Comparison of ENCODE assay signal across 25 cellular contexts in genomic region chr2:20660506-20660905, GRCh38. TPM values are rescaled to one million over a fixed set of nuclear protein-coding genes. Genes with fewer than 3 reads are reported as not detected.
"Had no signal": no experiment of that assay in that cellular context is flagged by ENCODE, and none has a peak within 500 bp of the region (broad histone marks: within the 10 kb centered on the region; RNA-seq: fewer than 3 reads in every experiment).

No MANE protein-coding gene starts in this region.

- H3K4me3 Mint-ChIP-seq: activated naive CD4-positive, alpha-beta T cell treated with anti-CD3 and anti-CD28 coated beads for 36 hours; activated naive CD8-positive, alpha-beta T cell treated with anti-CD3 and anti-CD28 coated beads, Interleukin-2, amount 10 ng/mL, durations not matched to agents 7 days and 5 days; activated T-cell treated with anti-CD3 and anti-CD28 coated beads, Interleukin-2, amount 50 U/mL, for 4 hours; nephron; stimulated activated effector memory CD8-positive, alpha-beta T cell treated with anti-CD3 and anti-CD28 coated beads, Interleukin-12 subunit alpha, Interleukin-12 subunit beta, amount 100 ng/mL, for 72 hours; stimulated activated naive CD8-positive, alpha-beta T cell treated with anti-CD3 and anti-CD28 coated beads, Interleukin-15, amount 100 ng/mL, for 72 hours; T-cell; T-helper 2 cell treated with Interferon-gamma antibody and Interleukin-4, amounts not matched to agents 5 μg/mL and 100 μg/mL, for 36 hours had no signal

- H3K4me1 ChIP-seq: breast epithelium, pancreas had no signal

- DNase-seq: activated CD4-positive, alpha-beta T cell treated with anti-CD3 and anti-CD28 coated beads for 1 hour; activated CD4-positive, alpha-beta T cell treated with anti-CD3 and anti-CD28 coated beads, Interleukin-2, amount 50 U/mL, for 1 hour; activated CD8-positive, alpha-beta memory T cell treated with anti-CD3 and anti-CD28 coated beads, Interleukin-2, amount 50 U/mL, for 4 hours; activated naive CD4-positive, alpha-beta T cell treated with anti-CD3 and anti-CD28 coated beads for 36 hours; activated naive CD8-positive, alpha-beta T cell treated with anti-CD3 and anti-CD28 coated beads, Interleukin-2, amount 10 ng/mL, durations not matched to agents 7 days and 5 days; activated T-cell treated with anti-CD3 and anti-CD28 coated beads, Interleukin-2, amount 50 U/mL, for 4 hours; amniotic stem cell; effector CD4-positive, alpha-beta T cell; erythroblast; foreskin melanocyte; kidney glomerular epithelial cell; left ventricle myocardium inferior; midbrain; pancreas; right cardiac atrium; stimulated activated CD4-positive, alpha-beta T cell treated with anti-CD3 and anti-CD28 coated beads, Interleukin-2, amount 100 ng/mL, for 24 hours; stimulated activated naive CD8-positive, alpha-beta T cell treated with anti-CD3 and anti-CD28 coated beads, Interleukin-15, amount 100 ng/mL, for 72 hours; T-cell had no signal

- H3K27ac Mint-ChIP-seq: activated naive CD4-positive, alpha-beta T cell treated with anti-CD3 and anti-CD28 coated beads for 36 hours; activated naive CD8-positive, alpha-beta T cell treated with anti-CD3 and anti-CD28 coated beads, Interleukin-2, amount 10 ng/mL, durations not matched to agents 7 days and 5 days; activated T-helper 2 cell treated with anti-CD3 and anti-CD28 coated beads, Interferon-gamma antibody, Interleukin-2, Interleukin-4, amounts not matched to agents 10 μg/mL and 5 μg/mL and 100 μg/mL, durations not matched to agents 14 hours and 24 hours and 36 hours; nephron; stimulated activated effector memory CD8-positive, alpha-beta T cell treated with anti-CD3 and anti-CD28 coated beads, Interleukin-12 subunit alpha, Interleukin-12 subunit beta, amount 100 ng/mL, for 72 hours; stimulated activated naive CD8-positive, alpha-beta T cell treated with anti-CD3 and anti-CD28 coated beads, Interleukin-15, amount 100 ng/mL, for 72 hours; T-cell; T-helper 2 cell treated with Interferon-gamma antibody and Interleukin-4, amounts not matched to agents 5 μg/mL and 100 μg/mL, for 36 hours had no signal

- ATAC-seq: activated T-cell treated with anti-CD3 and anti-CD28 coated beads, Interleukin-2, amount 50 U/mL, for 4 hours; pancreas; stimulated activated effector memory CD8-positive, alpha-beta T cell treated with anti-CD3 and anti-CD28 coated beads, Interleukin-12 subunit alpha, Interleukin-12 subunit beta, amount 100 ng/mL, for 72 hours; stimulated activated naive CD8-positive, alpha-beta T cell treated with anti-CD3 and anti-CD28 coated beads, Interleukin-15, amount 100 ng/mL, for 72 hours had no signal

- H3K27me3 ChIP-seq: pancreas had no signal

- H3K9me3 ChIP-seq: breast epithelium, left ventricle myocardium inferior, neutrophil, pancreas, tibial artery had no signal

- H3K36me3 ChIP-seq: breast epithelium, left ventricle myocardium inferior, neutrophil, pancreas, tibial artery had no signal

- H3K9me3 Mint-ChIP-seq: activated naive CD4-positive, alpha-beta T cell treated with anti-CD3 and anti-CD28 coated beads for 36 hours; activated naive CD8-positive, alpha-beta T cell treated with anti-CD3 and anti-CD28 coated beads, Interleukin-2, amount 10 ng/mL, durations not matched to agents 7 days and 5 days; activated T-cell treated with anti-CD3 and anti-CD28 coated beads, Interleukin-2, amount 50 U/mL, for 4 hours; activated T-helper 2 cell treated with anti-CD3 and anti-CD28 coated beads, Interferon-gamma antibody, Interleukin-2, Interleukin-4, amounts not matched to agents 10 μg/mL and 5 μg/mL and 100 μg/mL, durations not matched to agents 14 hours and 24 hours and 36 hours; nephron; stimulated activated effector memory CD8-positive, alpha-beta T cell treated with anti-CD3 and anti-CD28 coated beads, Interleukin-12 subunit alpha, Interleukin-12 subunit beta, amount 100 ng/mL, for 72 hours; stimulated activated naive CD8-positive, alpha-beta T cell treated with anti-CD3 and anti-CD28 coated beads, Interleukin-15, amount 100 ng/mL, for 72 hours; T-cell; T-helper 2 cell treated with Interferon-gamma antibody and Interleukin-4, amounts not matched to agents 5 μg/mL and 100 μg/mL, for 36 hours had no signal

- H3K4me1 Mint-ChIP-seq: activated naive CD8-positive, alpha-beta T cell treated with anti-CD3 and anti-CD28 coated beads, Interleukin-2, amount 10 ng/mL, durations not matched to agents 7 days and 5 days had no signal

- H3K4me3 ChIP-seq: breast epithelium, left ventricle myocardium inferior, pancreas, tibial artery had no signal

- H3K27ac ChIP-seq: breast epithelium, left ventricle myocardium inferior, neutrophil, pancreas, tibial artery had no signal

- H3K36me3 Mint-ChIP-seq: activated naive CD8-positive, alpha-beta T cell treated with anti-CD3 and anti-CD28 coated beads, Interleukin-2, amount 10 ng/mL, durations not matched to agents 7 days and 5 days; stimulated activated effector memory CD8-positive, alpha-beta T cell treated with anti-CD3 and anti-CD28 coated beads, Interleukin-12 subunit alpha, Interleukin-12 subunit beta, amount 100 ng/mL, for 72 hours; T-cell had no signal

RNA-seq across cellular contexts. Expression of gene GDF7, which starts 6.4 kb away (rescaled TPM):
- total RNA-seq: activated naive CD4-positive, alpha-beta T cell treated with anti-CD3 and anti-CD28 coated beads for 36 hours; activated naive CD8-positive, alpha-beta T cell treated with anti-CD3 and anti-CD28 coated beads, Interleukin-2, amount 10 ng/mL, durations not matched to agents 7 days and 5 days had no signal
